Comparison of ENCODE assay signal across 8 cellular contexts in genomic region chr15:29821416-29822099, GRCh38. TPM values are rescaled to one million over a fixed set of nuclear protein-coding genes. Genes with fewer than 3 reads are reported as not detected.
A peak's percentile ranks its signal among the peaks of the same experiment; 100 is the strongest.
DNase-seq lines count a peak whose midpoint lies in the region; ATAC-seq and TF ChIP-seq lines count a peak whose summit lies in the region.

No MANE protein-coding gene starts in this region.

- peaks cover 0 to 10% (median 0%) of the 10 kb centered on the region in 10 experiments; a peak in 4 of 20 replicates for H3K4me1 ChIP-seq in BLaER1 treated with 17β-estradiol and CSF1 and Interleukin-3, amounts not matched to agents 10 nM and 100 nM
- peaks cover 2 to 47% (median 20%) of the 10 kb centered on the region in 12 donors for H3K4me1 ChIP-seq in heart left ventricle
- H3K4me1 ChIP-seq in parathyroid adenoma, result no peaks in the 10 kb centered on the region

- peak overlapping the region; percentile 86 for H2AFZ ChIP-seq in parathyroid adenoma

- H3K79me2 ChIP-seq in parathyroid adenoma, result peaks cover 15% of the 10 kb centered on the region

- no peaks in the 10 kb centered on the region for H3K36me3 ChIP-seq in BLaER1 treated with 17β-estradiol and CSF1 and Interleukin-3, amounts not matched to agents 10 nM and 100 nM
- H3K36me3 ChIP-seq in heart left ventricle (no peaks in the 10 kb centered on the region), parathyroid adenoma (ENCODE audit: control insufficient read depth, insufficient read depth, low read length) (no peaks in the 10 kb centered on the region)

- WGBS in heart left ventricle, 4 donors, result 0 to 1% (median 1%) methylated on average over 14 to 79 of the region's 79 CpGs

- DNase-seq in NCI-H1417 treated with DMSO at 0.1 percent for 48 hours (lab: John Stamatoyannopoulos, UW), result peak; percentile 4
- peak; percentile 69 for DNase-seq in amniotic epithelial cell (ENCODE audit: low read depth)
- peak; percentile 79 to 89 (median 81) for DNase-seq in heart left ventricle
- no peak for DNase-seq in NOMO-1 (lab: John Stamatoyannopoulos, UW; ENCODE audit: unreplicated experiment in 2 of 2)

- ATAC-seq in GM21423 (IDR thresholded peaks at IDR 0.05; ENCODE audit: unreplicated experiment) (peak; percentile 74), heart left ventricle (peak; percentile 66 to 84 (median 70)), HG03439 (IDR thresholded peaks at IDR 0.05; ENCODE audit: unreplicated experiment) (no peak)

- no peak overlapping the region for H3K27ac ChIP-seq in BLaER1 treated with 17β-estradiol and CSF1 and Interleukin-3, amounts not matched to agents 10 nM and 100 nM
- H3K27ac ChIP-seq in heart left ventricle, result peak overlapping the region; percentile 97 to 100 (median 99)
- H3K27ac ChIP-seq in parathyroid adenoma, result peak overlapping the region; percentile 91

- peak in 1 of 2 donors; percentile 37 for TF ChIP-seq POLR2A in heart left ventricle (IDR thresholded peaks at IDR 0.05)

- intact Hi-C loops in heart left ventricle (cut with DNase I), result loop anchor here in 9 of 10 donors (2.0 to 5.0 kb wide), 9 partner anchors 49 to 106 kb away; no protein-coding TSS in a partner anchor

- peak overlapping the region in 7 of 11 experiments; percentile 6 to 66 (median 31); a peak in 10 of 22 replicates for H3K4me2 ChIP-seq in BLaER1 treated with 17β-estradiol and CSF1 and Interleukin-3, amounts not matched to agents 10 nM and 100 nM
- peak overlapping the region; percentile 66 for H3K4me2 ChIP-seq in parathyroid adenoma (ENCODE audit: low read length)

- H4K20me1 ChIP-seq in BLaER1 treated with 17β-estradiol and CSF1 and Interleukin-3, amounts not matched to agents 10 nM and 100 nM, result peaks cover 8 to 52% (median 34%) of the 10 kb centered on the region in 11 experiments; a peak in 19 of 22 replicates

- H3K9me3 ChIP-seq in BLaER1 treated with 17β-estradiol and CSF1 and Interleukin-3, amounts not matched to agents 10 nM and 100 nM (replicated peaks in 1 of 11), result peaks cover 14 to 32% (median 21%) of the 10 kb centered on the region in 11 experiments
- no peaks in the 10 kb centered on the region for H3K9me3 ChIP-seq in heart left ventricle
- no peaks in the 10 kb centered on the region for H3K9me3 ChIP-seq in parathyroid adenoma (ENCODE audit: control insufficient read depth, low read length)

- peak overlapping the region in 2 of 10 experiments; percentile 31 to 34; a peak in 1 of 20 replicates for H3K4me3 ChIP-seq in BLaER1 treated with 17β-estradiol and CSF1 and Interleukin-3, amounts not matched to agents 10 nM and 100 nM
- H3K4me3 ChIP-seq in heart left ventricle (peak overlapping the region; percentile 60 to 97 (median 84)), parathyroid adenoma (ENCODE audit: low read depth, low read length) (peak overlapping the region; percentile 71)

- H3K27me3 ChIP-seq in BLaER1 treated with 17β-estradiol and CSF1 and Interleukin-3, amounts not matched to agents 10 nM and 100 nM, result peaks cover 83 to 100% (median 97%) of the 10 kb centered on the region in 11 experiments
- H3K27me3 ChIP-seq in heart left ventricle (peaks cover 0 to 42% (median 0%) of the 10 kb centered on the region in 9 donors), parathyroid adenoma (ENCODE audit: control insufficient read depth, insufficient read depth, low read length) (no peaks in the 10 kb centered on the region)

- TF ChIP-seq CTCF in heart left ventricle (IDR thresholded peaks at IDR 0.05) (peak in 8 of 12 donors; percentile 10 to 50 (median 30)), parathyroid adenoma (IDR thresholded peaks at IDR 0.05) (no peak)

- H3K9ac ChIP-seq in BLaER1 treated with 17β-estradiol and CSF1 and Interleukin-3, amounts not matched to agents 10 nM and 100 nM, result no peak overlapping the region
- peak overlapping the region; percentile 72 for H3K9ac ChIP-seq in parathyroid adenoma

RNA-seq across cellular contexts. Expression of gene TJP1, which starts 0.7 kb away (rescaled TPM):
- total RNA-seq in heart left ventricle, result 100 to 1,000 TPM in 6 of 9 donors, 10 to 100 TPM in 3; 89.4 to 159 (median 112) TPM
- polyA plus RNA-seq in heart left ventricle, result 10 to 100 TPM; 26.8 to 41.8 TPM

Comparison
In these comparisons a context has a peak if more than half of its experiments do, and no peak if none do; other contexts are left out.
1. H3K27ac ChIP-seq: peak in heart left ventricle (12 of 12) and parathyroid adenoma (single experiment); none in BLaER1 treated with 17β-estradiol and CSF1 and Interleukin-3, amounts not matched to agents 10 nM and 100 nM (0 of 11).
2. DNase-seq: peak in NCI-H1417 treated with DMSO at 0.1 percent for 48 hours (single experiment), amniotic epithelial cell (single experiment) and heart left ventricle (5 of 5); none in NOMO-1 (0 of 2).